30 cellular contexts compared by ENCODE assay signal in genomic region chr20:2759143-2759542, GRCh38. TPM values are rescaled to one million over a fixed set of nuclear protein-coding genes. Genes with fewer than 3 reads are reported as not detected.
A peak's percentile ranks its signal among the peaks of the same experiment; 100 is the strongest.
DNase-seq lines count a peak whose midpoint lies in the region; ATAC-seq and TF ChIP-seq lines count a peak whose summit lies in the region.
"Had no signal": no experiment of that assay in that cellular context is flagged by ENCODE, and none has a peak within 500 bp of the region (broad histone marks: within the 10 kb centered on the region; RNA-seq: fewer than 3 reads in every experiment).

No MANE protein-coding gene starts in this region.

- H3K27me3 Mint-ChIP-seq in activated CD8-positive, alpha-beta memory T cell treated with anti-CD3 and anti-CD28 coated beads, Interleukin-2, amount 10 ng/mL, durations not matched to agents 7 days and 5 days = peaks cover 43% of the 10 kb centered on the region
- peaks cover 98% of the 10 kb centered on the region for H3K27me3 Mint-ChIP-seq in stimulated activated memory B cell treated with anti-CD40 and anti-IgM and Interleukin-4, amounts not matched to agents 10 μg/mL and 1 μg/mL and 100 μg/mL, for 72 hours
- H3K27me3 Mint-ChIP-seq in CD8-positive, alpha-beta memory T cell = peaks cover 10 to 45% of the 10 kb centered on the region in 2 donors

- no peak overlapping the region for H2AFZ ChIP-seq in Karpas-422 (ENCODE audit: low read length)
- no peak overlapping the region for H2AFZ ChIP-seq in osteoblast (ENCODE audit: low read length)
- H2AFZ ChIP-seq: GM23248 had no signal

- H3K4me2 ChIP-seq in Karpas-422 (ENCODE audit: low read depth, low read length, poor library complexity, severe bottlenecking) = no peak overlapping the region
- no peak overlapping the region for H3K4me2 ChIP-seq in osteoblast (ENCODE audit: insufficient read depth, low read length)

- no peak for TF ChIP-seq CTCF in osteoblast (IDR thresholded peaks at IDR 0.05; ENCODE audit: extremely low read depth, low read depth, low read length)

- H3K9me3 ChIP-seq in Karpas-422 (ENCODE audit: low read length) = no peaks in the 10 kb centered on the region
- no peaks in the 10 kb centered on the region for H3K9me3 ChIP-seq in osteoblast (ENCODE audit: low read depth, low read length)
- H3K9me3 ChIP-seq in CD8-positive, alpha-beta memory T cell (ENCODE audit: low read length) = no peaks in the 10 kb centered on the region

- H3K9ac ChIP-seq in Karpas-422 (ENCODE audit: low read length) = 0 out of 2 replicates have a peak overlapping the region, but pooled peaks have one; percentile 6
- H3K9ac ChIP-seq: GM23248 had no signal

- H3K4me1 ChIP-seq in Karpas-422 (ENCODE audit: low read length) (peaks cover 26% of the 10 kb centered on the region), osteoblast (ENCODE audit: insufficient read depth, low read length) (no peaks in the 10 kb centered on the region)
- no peaks in the 10 kb centered on the region for H3K4me1 ChIP-seq in CD8-positive, alpha-beta memory T cell (ENCODE audit: insufficient read depth, low read length)

- no peaks in the 10 kb centered on the region for H3K9me3 Mint-ChIP-seq in activated CD8-positive, alpha-beta memory T cell treated with anti-CD3 and anti-CD28 coated beads, Interleukin-2, amount 10 ng/mL, durations not matched to agents 7 days and 5 days (ENCODE audit: low read depth)
- H3K9me3 Mint-ChIP-seq in stimulated activated memory B cell treated with anti-CD40 and anti-IgM and Interleukin-4, amounts not matched to agents 10 μg/mL and 1 μg/mL and 100 μg/mL, for 72 hours = no peaks in the 10 kb centered on the region
- H3K9me3 Mint-ChIP-seq in CD8-positive, alpha-beta memory T cell = no peaks in the 10 kb centered on the region
- H3K9me3 Mint-ChIP-seq: CD8-positive, alpha-beta T cell; T-cell had no signal

- DNase-seq in activated CD8-positive, alpha-beta memory T cell treated with anti-CD3 and anti-CD28 coated beads, Interleukin-2, amount 50 U/mL, for 48 hours = peak; percentile 44
- no peak for DNase-seq in activated CD8-positive, alpha-beta memory T cell treated with anti-CD3 and anti-CD28 coated beads, Interleukin-2, amount 10 ng/mL, durations not matched to agents 7 days and 5 days
- DNase-seq in Karpas-422 = no peak
- peak; percentile 54 for DNase-seq in osteoblast (ENCODE audit: insufficient read length, low spot score, missing footprints)
- DNase-seq in SIG-M5 (lab: John Stamatoyannopoulos, UW) = no peak
- DNase-seq in CD8-positive, alpha-beta memory T cell = no peak
- DNase-seq: AML-193; CD8-positive, alpha-beta T cell; DMS 273 treated with DMSO at 0.1 percent for 48 hours; DMS79 treated with DMSO at 0.1 percent for 48 hours; GF-D8; GM23248; HCEC 1CT; IMR-90; KG1; MM.1S; NCI-H1048; NCI-H1694; NCI-H2081; NCI-H524; NCI-H774; PC-3; T-cell had no signal

- H3K9me2 ChIP-seq in Karpas-422 (replicated peaks; ENCODE audit: insufficient read depth, low read length) = no peaks in the 10 kb centered on the region

- no peaks in the 10 kb centered on the region for H3K4me1 Mint-ChIP-seq in activated CD8-positive, alpha-beta memory T cell treated with anti-CD3 and anti-CD28 coated beads, Interleukin-2, amount 10 ng/mL, durations not matched to agents 7 days and 5 days
- H3K4me1 Mint-ChIP-seq in stimulated activated memory B cell treated with anti-CD40 and anti-IgM and Interleukin-4, amounts not matched to agents 10 μg/mL and 1 μg/mL and 100 μg/mL, for 72 hours = no peaks in the 10 kb centered on the region
- H3K4me1 Mint-ChIP-seq in CD8-positive, alpha-beta memory T cell = peaks cover 0 to 2% (median 0%) of the 10 kb centered on the region in 3 donors

- H3K4me3 ChIP-seq in Karpas-422 (ENCODE audit: low read length) = no peak overlapping the region
- no peak overlapping the region for H3K4me3 ChIP-seq in osteoblast (ENCODE audit: insufficient read depth, low read length)
- H3K4me3 ChIP-seq in CD8-positive, alpha-beta memory T cell (ENCODE audit: low read length) = no peak overlapping the region
- H3K4me3 ChIP-seq: GM23248 had no signal

- no peaks in the 10 kb centered on the region for H3K36me3 ChIP-seq in Karpas-422 (ENCODE audit: insufficient read depth, low read length)
- H3K36me3 ChIP-seq in osteoblast (ENCODE audit: insufficient read depth, low read length) = no peaks in the 10 kb centered on the region
- no peaks in the 10 kb centered on the region for H3K36me3 ChIP-seq in CD8-positive, alpha-beta memory T cell (ENCODE audit: insufficient read depth, low read length)

- H3K27me3 ChIP-seq in Karpas-422 (ENCODE audit: low read length) (no peaks in the 10 kb centered on the region), osteoblast (ENCODE audit: insufficient read depth, low read length) (peaks cover 57% of the 10 kb centered on the region)
- no peaks in the 10 kb centered on the region for H3K27me3 ChIP-seq in CD8-positive, alpha-beta memory T cell (ENCODE audit: insufficient read depth, low read length, poor library complexity, severe bottlenecking)

- H3K27ac Mint-ChIP-seq in activated CD8-positive, alpha-beta memory T cell treated with anti-CD3 and anti-CD28 coated beads, Interleukin-2, amount 10 ng/mL, durations not matched to agents 7 days and 5 days = no peak overlapping the region
- H3K27ac Mint-ChIP-seq in stimulated activated memory B cell treated with anti-CD40 and anti-IgM and Interleukin-4, amounts not matched to agents 10 μg/mL and 1 μg/mL and 100 μg/mL, for 72 hours = no peak overlapping the region
- no peak overlapping the region for H3K27ac Mint-ChIP-seq in CD8-positive, alpha-beta memory T cell
- H3K27ac Mint-ChIP-seq: CD8-positive, alpha-beta T cell; T-cell had no signal

- no peak for ATAC-seq in activated CD8-positive, alpha-beta memory T cell treated with anti-CD3 and anti-CD28 coated beads, Interleukin-2, amount 10 ng/mL, durations not matched to agents 7 days and 5 days
- peak; percentile 32 for ATAC-seq in stimulated activated memory B cell treated with anti-CD40 and anti-IgM and Interleukin-4, amounts not matched to agents 10 μg/mL and 1 μg/mL and 100 μg/mL, for 72 hours
- ATAC-seq in HG03045 (IDR thresholded peaks at IDR 0.05; ENCODE audit: unreplicated experiment) = no peak
- ATAC-seq: CD8-positive, alpha-beta T cell; PC-3; Right ventricle myocardium inferior; T-cell had no signal

- POLR2A ChIA-PET in CD8-positive, alpha-beta memory T cell (lab: Charles Lee) = interaction anchor here (0.9 kb wide), 1 partner anchor 18 kb away, joined by 3 read pairs; no protein-coding TSS in a partner anchor

- no peak overlapping the region for H3K27ac ChIP-seq in Karpas-422 (ENCODE audit: low read length)
- H3K27ac ChIP-seq in osteoblast (ENCODE audit: low read depth, low read length) = no peak overlapping the region
- H3K27ac ChIP-seq in CD8-positive, alpha-beta memory T cell (ENCODE audit: low read depth, low read length) = no peak overlapping the region
- H3K27ac ChIP-seq: C4-2B, GM23248 had no signal

- no peaks in the 10 kb centered on the region for H3K79me2 ChIP-seq in Karpas-422 (ENCODE audit: low read length)
- no peaks in the 10 kb centered on the region for H3K79me2 ChIP-seq in osteoblast (ENCODE audit: insufficient read depth, low read length)

- CTCF ChIA-PET in activated CD8-positive, alpha-beta memory T cell treated with anti-CD3 and anti-CD28 coated beads, Interleukin-2, amount 10 ng/mL, durations not matched to agents 7 days and 5 days (lab: Charles Lee) = interaction anchor here (0.7 kb wide), 1 partner anchor 15 kb away, joined by 3 read pairs; no protein-coding TSS in a partner anchor
- CTCF ChIA-PET in CD8-positive, alpha-beta memory T cell (lab: Charles Lee) = no interaction called here

- H3K4me3 Mint-ChIP-seq in activated CD8-positive, alpha-beta memory T cell treated with anti-CD3 and anti-CD28 coated beads, Interleukin-2, amount 10 ng/mL, durations not matched to agents 7 days and 5 days = no peak overlapping the region
- H3K4me3 Mint-ChIP-seq in stimulated activated memory B cell treated with anti-CD40 and anti-IgM and Interleukin-4, amounts not matched to agents 10 μg/mL and 1 μg/mL and 100 μg/mL, for 72 hours = no peak overlapping the region
- H3K4me3 Mint-ChIP-seq in CD8-positive, alpha-beta memory T cell = no peak overlapping the region
- H3K4me3 Mint-ChIP-seq: CD8-positive, alpha-beta T cell; T-cell had no signal

- H4K20me1 ChIP-seq in Karpas-422 (ENCODE audit: insufficient read depth, low read depth, low read length) (no peaks in the 10 kb centered on the region), osteoblast (ENCODE audit: insufficient read depth, low read length) (no peaks in the 10 kb centered on the region)

- H3K36me3 Mint-ChIP-seq in activated CD8-positive, alpha-beta memory T cell treated with anti-CD3 and anti-CD28 coated beads, Interleukin-2, amount 10 ng/mL, durations not matched to agents 7 days and 5 days = no peaks in the 10 kb centered on the region
- no peaks in the 10 kb centered on the region for H3K36me3 Mint-ChIP-seq in stimulated activated memory B cell treated with anti-CD40 and anti-IgM and Interleukin-4, amounts not matched to agents 10 μg/mL and 1 μg/mL and 100 μg/mL, for 72 hours
- no peaks in the 10 kb centered on the region for H3K36me3 Mint-ChIP-seq in CD8-positive, alpha-beta memory T cell
- H3K36me3 Mint-ChIP-seq: CD8-positive, alpha-beta T cell; T-cell had no signal

RNA-seq across cellular contexts. Expression of gene CPXM1, which starts 41.3 kb away (rescaled TPM):
- total RNA-seq in activated CD8-positive, alpha-beta memory T cell treated with anti-CD3 and anti-CD28 coated beads, Interleukin-2, amount 10 ng/mL, durations not matched to agents 7 days and 5 days = under 1 TPM; 0.35 to 0.68 TPM
- total RNA-seq in Karpas-422 (2014; rRNA removed; shearing (Covaris generic); ENCODE audit: low replicate concordance) = not detected in 2 replicates
- under 0.01 and 0.88 TPM in 2 replicates for total RNA-seq in osteoblast
- total RNA-seq in CD8-positive, alpha-beta memory T cell = under 1 TPM; 0.46 to 0.71 TPM
- polyA plus RNA-seq in CD8-positive, alpha-beta memory T cell = not detected
- total RNA-seq: A172, GM23248, PC-3, RPMI7951 had no signal

RNA-seq across cellular contexts. Expression of gene C20orf141, which starts 55.6 kb away (rescaled TPM):
- total RNA-seq in activated CD8-positive, alpha-beta memory T cell treated with anti-CD3 and anti-CD28 coated beads, Interleukin-2, amount 10 ng/mL, durations not matched to agents 7 days and 5 days = not detected
- not detected in 2 replicates for total RNA-seq in Karpas-422 (2014; rRNA removed; shearing (Covaris generic); ENCODE audit: low replicate concordance)
- total RNA-seq in osteoblast = 0.29 and 0.36 TPM in 2 replicates
- total RNA-seq in CD8-positive, alpha-beta memory T cell = not detected
- polyA plus RNA-seq in CD8-positive, alpha-beta memory T cell = not detected
- total RNA-seq: A172; CD8-positive, alpha-beta T cell; GM23248; PC-3; Right ventricle myocardium inferior; RPMI7951; SK-MEL-5; T-cell had no signal
- polyA plus RNA-seq: GM23248 had no signal

RNA-seq across cellular contexts. Expression of gene TMEM239, which starts 57.0 kb away (rescaled TPM):
- not detected for total RNA-seq in activated CD8-positive, alpha-beta memory T cell treated with anti-CD3 and anti-CD28 coated beads, Interleukin-2, amount 10 ng/mL, durations not matched to agents 7 days and 5 days
- total RNA-seq in Karpas-422 (2014; rRNA removed; shearing (Covaris generic); ENCODE audit: low replicate concordance) = not detected in 2 replicates
- under 0.01 TPM in 1 of 2 replicates, not detected in the other for total RNA-seq in osteoblast
- total RNA-seq in CD8-positive, alpha-beta memory T cell = not detected
- polyA plus RNA-seq in CD8-positive, alpha-beta memory T cell = not detected
- total RNA-seq: A172; CD8-positive, alpha-beta T cell; GM23248; IMR-90; Right ventricle myocardium inferior; RPMI7951; SK-MEL-5; T-cell had no signal
- polyA plus RNA-seq: GM23248 had no signal

Comparison
In these comparisons a context has a peak if more than half of its experiments do, and no peak if none do; other contexts are left out.
1. DNase-seq: peak in activated CD8-positive, alpha-beta memory T cell treated with anti-CD3 and anti-CD28 coated beads, Interleukin-2, amount 50 U/mL, for 48 hours (single experiment) and osteoblast (single experiment); none in activated CD8-positive, alpha-beta memory T cell treated with anti-CD3 and anti-CD28 coated beads, Interleukin-2, amount 10 ng/mL, durations not matched to agents 7 days and 5 days (single experiment), Karpas-422 (single experiment), SIG-M5 (single experiment) and CD8-positive, alpha-beta memory T cell (0 of 5).